Comparison of ENCODE assay signal across 7 cellular contexts in the genomic region with DNA sequence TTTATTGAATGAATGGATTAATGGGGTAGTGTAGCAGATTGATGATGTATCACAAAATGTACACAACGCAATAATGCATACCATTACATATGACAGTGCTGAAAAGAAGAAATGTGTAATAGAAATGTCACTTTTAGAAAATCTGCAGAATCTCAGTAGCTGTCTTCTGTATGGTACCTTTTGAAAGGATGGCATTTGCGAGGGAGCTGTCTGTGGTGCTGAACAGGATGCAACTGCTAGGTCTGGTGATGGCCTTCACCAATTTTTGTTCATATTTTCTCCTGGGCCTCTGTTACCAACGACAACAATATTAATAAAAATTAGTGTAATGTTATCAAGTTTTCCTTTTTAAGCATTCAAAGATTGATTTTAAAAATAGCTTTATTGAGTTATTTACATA. TPM values are rescaled to one million over a fixed set of nuclear protein-coding genes. Genes with fewer than 3 reads are reported as not detected.
DNase-seq lines count a peak whose midpoint lies in the region; ATAC-seq, FAIRE-seq and TF ChIP-seq lines count a peak whose summit lies in the region.

No MANE protein-coding gene starts in this region.

- H2BK15ac ChIP-seq in mesendoderm (replicated peaks; ENCODE audit: low read depth): no peak overlapping the region

- H3K56ac ChIP-seq in mesendoderm (ENCODE audit: low read length): no peak overlapping the region

- RAD21 ChIA-PET in HCT116 (lab: Charles Lee; ENCODE audit: low non-redundant PET in 1 of 2, low total read pairs in 2 of 2, uncharacterized antibody in 2 of 2, unreplicated experiment in 2 of 2): no interaction called here

- no peaks in the 10 kb centered on the region for H3K4me1 ChIP-seq in HCT116 (ENCODE audit: control insufficient read depth in 1 of 2, insufficient read depth in 2 of 2, low read length in 2 of 2)
- no peaks in the 10 kb centered on the region for H3K4me1 ChIP-seq in SK-N-SH (ENCODE audit: control insufficient read depth in 1 of 2, insufficient read depth in 2 of 2, low read depth in 1 of 2, low read length in 1 of 2)
- no peaks in the 10 kb centered on the region for H3K4me1 ChIP-seq in mesendoderm (ENCODE audit: control insufficient read depth, low read depth, low read length)

- no peak for FAIRE-seq in urothelium cell line (lab: Jason Lieb, UNC)

- no peak overlapping the region for H3K4ac ChIP-seq in mesendoderm (ENCODE audit: low read depth, low read length)

- H3K9me2 ChIP-seq in HCT116 (ENCODE audit: insufficient read depth) (no peaks in the 10 kb centered on the region), SK-N-SH (no peaks in the 10 kb centered on the region)

- H3K9ac ChIP-seq in HCT116 (ENCODE audit: low read length) (no peak overlapping the region), SK-N-SH (no peak overlapping the region), mesendoderm (ENCODE audit: low read length) (no peak overlapping the region)

- H3K9me3 ChIP-seq in HCT116 (ENCODE audit: control insufficient read depth in 1 of 2, insufficient read depth in 1 of 2, low read depth in 1 of 2, low read length in 2 of 2) (no peaks in the 10 kb centered on the region), SK-N-SH (no peaks in the 10 kb centered on the region)

- H3K18ac ChIP-seq in mesendoderm (ENCODE audit: low read length): no peak overlapping the region

- BruUV-seq in HCT116 (replicated peaks; lab: Mats Ljungman, UMichigan): no TSS peak

- no peaks in the 10 kb centered on the region for H3K36me3 ChIP-seq in HCT116 (ENCODE audit: control insufficient read depth in 1 of 2, insufficient read depth in 2 of 2, low read length in 2 of 2)
- no peaks in the 10 kb centered on the region for H3K36me3 ChIP-seq in SK-N-SH (replicated peaks in 1 of 2; ENCODE audit: control insufficient read depth in 1 of 2, insufficient read depth in 2 of 2, low read length in 1 of 2)
- no peaks in the 10 kb centered on the region for H3K36me3 ChIP-seq in mesendoderm (ENCODE audit: control insufficient read depth, insufficient read depth, low read length)

- H3K79me1 ChIP-seq in mesendoderm (ENCODE audit: low read length): no peaks in the 10 kb centered on the region

- no peak overlapping the region for H4K8ac ChIP-seq in mesendoderm (ENCODE audit: low read depth, low read length)

- H3K4me3 ChIP-seq in HCT116 (replicated peaks in 1 of 2; ENCODE audit: low read depth in 1 of 2, low read length in 2 of 2) (no peak overlapping the region), SK-N-SH (ENCODE audit: low read depth in 2 of 2, low read length in 1 of 2) (no peak overlapping the region), mesendoderm (ENCODE audit: low read length) (no peak overlapping the region)

- CTCF ChIA-PET in HCT116 (lab: Charles Lee): no interaction called here
- CTCF ChIA-PET in SK-N-SH (lab: Yijun Ruan, JAX): interaction anchor here (0.6 kb wide), 1 partner anchor 99 kb away, joined by 3 read pairs; no protein-coding TSS in a partner anchor

- ATAC-seq in HCT116: no peak

- no peak for TF ChIP-seq CTCF in HCT116 (IDR thresholded peaks at IDR 0.05 in 2 of 3, conservative IDR thresholded peaks at IDR 0.05 in 1 of 3; ENCODE audit: borderline replicate concordance in 1 of 3, insufficient read depth in 1 of 3, low read depth in 2 of 3, low read length in 2 of 3)
- TF ChIP-seq CTCF in SK-N-SH (IDR thresholded peaks at IDR 0.05): no peak

- 44% methylated on average over 3 of the region's 3 CpGs for WGBS in SK-N-SH (ENCODE audit: low lambda C conversion rate)
- WGBS in mesendoderm (ENCODE audit: extremely low coverage, insufficient coverage, low lambda C conversion rate): no CpG with 5 or more reads among the region's 3 CpGs

- TF ChIP-seq RAD21 in HCT116 (IDR thresholded peaks at IDR 0.05; ENCODE audit: low read depth): no peak
- no peak for TF ChIP-seq RAD21 in SK-N-SH (IDR thresholded peaks at IDR 0.05; ENCODE audit: low read length)

- DNase-seq in HCT116 (ENCODE audit: low read depth, low spot score): no peak
- DNase-seq in SK-N-SH: no peak
- DNase-seq in amniotic epithelial cell (ENCODE audit: low read depth): peak; percentile 67
- peak; percentile 53 for DNase-seq in mesendoderm
- peak; percentile 77 for DNase-seq in urothelium cell line (ENCODE audit: low spot score)
- DNase-seq in NCI-H526 (lab: John Stamatoyannopoulos, UW): no peak
- DNase-seq in ureter (ENCODE audit: low spot score): no peak

- intact Hi-C loops in HCT116 (cut with micrococcal nuclease): no loop called here

- no peaks in the 10 kb centered on the region; the same call in 1 of the 2 replicates for H3K27me3 ChIP-seq in HCT116 (ENCODE audit: insufficient read depth, low read length)
- no peaks in the 10 kb centered on the region for H3K27me3 ChIP-seq in SK-N-SH (ENCODE audit: insufficient read depth)
- no peaks in the 10 kb centered on the region for H3K27me3 ChIP-seq in mesendoderm (ENCODE audit: insufficient read depth, low read length, poor library complexity)

- H2BK5ac ChIP-seq in mesendoderm (ENCODE audit: low read length): no peak overlapping the region

- no peaks in the 10 kb centered on the region for H3F3A ChIP-seq in SK-N-SH (replicated peaks; ENCODE audit: insufficient read depth)

- no peak overlapping the region for H3K23ac ChIP-seq in mesendoderm (ENCODE audit: low read length)

- no peak overlapping the region for H2AK5ac ChIP-seq in mesendoderm (ENCODE audit: low read length)

- POLR2A ChIA-PET in HCT116 (lab: Charles Lee) (no interaction called here), SK-N-SH (lab: Yijun Ruan, JAX) (no interaction called here)

- no peak for TF ChIP-seq POLR2A in HCT116 (IDR thresholded peaks at IDR 0.05; ENCODE audit: borderline replicate concordance, extremely low read depth, insufficient read depth, insufficient read length)

- H3K79me2 ChIP-seq in HCT116 (ENCODE audit: insufficient read depth, low read length): no peaks in the 10 kb centered on the region
- H3K79me2 ChIP-seq in SK-N-SH (ENCODE audit: insufficient read depth): no peaks in the 10 kb centered on the region
- no peaks in the 10 kb centered on the region for H3K79me2 ChIP-seq in mesendoderm (ENCODE audit: control insufficient read depth, insufficient read depth, low read length)

- H3K27ac ChIP-seq in HCT116 (ENCODE audit: low read depth, low read length) (no peak overlapping the region), SK-N-SH (ENCODE audit: low read depth in 2 of 2, low read length in 1 of 2) (no peak overlapping the region), mesendoderm (ENCODE audit: low read depth, low read length) (no peak overlapping the region)

- H2BK120ac ChIP-seq in mesendoderm (ENCODE audit: low read depth, low read length): no peak overlapping the region

- H4K20me1 ChIP-seq in HCT116 (ENCODE audit: insufficient read depth) (no peaks in the 10 kb centered on the region), SK-N-SH (ENCODE audit: insufficient read depth) (no peaks in the 10 kb centered on the region)

- no peak overlapping the region for H3K4me2 ChIP-seq in HCT116 (ENCODE audit: low read length)
- no peak overlapping the region for H3K4me2 ChIP-seq in SK-N-SH
- no peak overlapping the region for H3K4me2 ChIP-seq in mesendoderm (ENCODE audit: low read length)

- H4K5ac ChIP-seq in mesendoderm (ENCODE audit: low read length): no peak overlapping the region

- TF ChIP-seq EP300 in SK-N-SH (IDR thresholded peaks at IDR 0.05; ENCODE audit: borderline replicate concordance in 1 of 2, low read depth in 1 of 2, low read length in 1 of 2): no peak

- H2AFZ ChIP-seq in HCT116 (ENCODE audit: low read depth, low read length, poor library complexity, severe bottlenecking) (no peak overlapping the region), SK-N-SH (ENCODE audit: low read depth) (no peak overlapping the region)

TF ChIP-seq in HCT116, 20 proteins besides CTCF, POLR2A, EP300 and RAD21 (continues in another document):
- TF ChIP-seq, protein P1, sequence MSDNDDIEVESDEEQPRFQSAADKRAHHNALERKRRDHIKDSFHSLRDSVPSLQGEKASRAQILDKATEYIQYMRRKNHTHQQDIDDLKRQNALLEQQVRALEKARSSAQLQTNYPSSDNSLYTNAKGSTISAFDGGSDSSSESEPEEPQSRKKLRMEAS (IDR thresholded peaks at IDR 0.05): no peak

TF ChIP-seq in SK-N-SH, 30 proteins besides CTCF, POLR2A, EP300 and RAD21 (continues in another document):
- TF ChIP-seq, protein P2, sequence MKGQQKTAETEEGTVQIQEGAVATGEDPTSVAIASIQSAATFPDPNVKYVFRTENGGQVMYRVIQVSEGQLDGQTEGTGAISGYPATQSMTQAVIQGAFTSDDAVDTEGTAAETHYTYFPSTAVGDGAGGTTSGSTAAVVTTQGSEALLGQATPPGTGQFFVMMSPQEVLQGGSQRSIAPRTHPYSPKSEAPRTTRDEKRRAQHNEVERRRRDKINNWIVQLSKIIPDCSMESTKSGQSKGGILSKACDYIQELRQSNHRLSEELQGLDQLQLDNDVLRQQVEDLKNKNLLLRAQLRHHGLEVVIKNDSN (IDR thresholded peaks at IDR 0.05; ENCODE audit: borderline replicate concordance, low read depth): no peak

RNA-seq across cellular contexts. Expression of a gene that starts 36.2 kb away (rescaled TPM):
- 25.7 TPM for total RNA-seq in HCT116 (2021; ENCODE audit: unreplicated experiment)
- 8.8 and 10.6 TPM in 2 replicates for polyA plus RNA-seq in HCT116 (2012)
- polyA plus RNA-seq in SK-N-SH (2012; rRNA removed): 6.6 and 10.4 TPM in 2 replicates
- 5.0 and 6.9 TPM in 2 replicates for polyA plus RNA-seq in SK-N-SH (2012; cell fraction: cytosol; rRNA removed)
- polyA plus RNA-seq in SK-N-SH (2012; cell fraction: nucleus; rRNA removed): 6.5 and 8.6 TPM in 2 replicates
- 6.4 TPM for polyA plus RNA-seq in mesendoderm (2013, experiment 1 of 2)
- 6.2 TPM for polyA plus RNA-seq in mesendoderm (2013, experiment 2 of 2)
- 35.1 TPM for total RNA-seq in ureter

RNA-seq across cellular contexts. Expression of a gene that starts 46.8 kb away (rescaled TPM):
- 8.8 TPM for total RNA-seq in HCT116 (2021; ENCODE audit: unreplicated experiment)
- polyA plus RNA-seq in HCT116 (2012): 2.1 and 3.3 TPM in 2 replicates
- 0.26 and 0.62 TPM in 2 replicates for polyA plus RNA-seq in SK-N-SH (2012; rRNA removed)
- 0.36 and 0.39 TPM in 2 replicates for polyA plus RNA-seq in SK-N-SH (2012; cell fraction: cytosol; rRNA removed)
- 0.09 and 0.12 TPM in 2 replicates for polyA plus RNA-seq in SK-N-SH (2012; cell fraction: nucleus; rRNA removed)
- 6.0 TPM for polyA plus RNA-seq in mesendoderm (2013, experiment 1 of 2)
- 6.1 TPM for polyA plus RNA-seq in mesendoderm (2013, experiment 2 of 2)
- total RNA-seq in ureter: 18.9 TPM

Comparison
In these comparisons a context has a peak if more than half of its experiments do, and no peak if none do; other contexts are left out.
1. DNase-seq: peak in amniotic epithelial cell (single experiment), mesendoderm (single experiment) and urothelium cell line (single experiment); none in HCT116 (single experiment), SK-N-SH (single experiment), NCI-H526 (0 of 2) and ureter (single experiment).